In genomic region chr9:97501177-97501971, GRCh38 we compare ENCODE assay signal across 8 cellular contexts. TPM values are rescaled to one million over a fixed set of nuclear protein-coding genes. Genes with fewer than 3 reads are reported as not detected.
A peak's percentile ranks its signal among the peaks of the same experiment; 100 is the strongest.
DNase-seq lines count a peak whose midpoint lies in the region; TF ChIP-seq lines count a peak whose summit lies in the region.

TSS of gene TMOD1 (plus strand) at chr9:97501666. CDS start at chr9:97524189, 22,523 bp downstream.

- peak within 1 kb of the TSS; percentile 69 for H3K4me3 Mint-ChIP-seq in T-helper 2 cell treated with Interferon-gamma antibody and Interleukin-4, amounts not matched to agents 5 μg/mL and 100 μg/mL, for 36 hours

- H3K4me1 Mint-ChIP-seq in T-helper 2 cell treated with Interferon-gamma antibody and Interleukin-4, amounts not matched to agents 5 μg/mL and 100 μg/mL, for 36 hours (ENCODE audit: low read depth) = peaks cover 13% of the 10 kb centered on the region

- no peak within 1 kb of the TSS for H3K27ac Mint-ChIP-seq in T-helper 2 cell treated with Interferon-gamma antibody and Interleukin-4, amounts not matched to agents 5 μg/mL and 100 μg/mL, for 36 hours

- H3K36me3 Mint-ChIP-seq in T-helper 2 cell treated with Interferon-gamma antibody and Interleukin-4, amounts not matched to agents 5 μg/mL and 100 μg/mL, for 36 hours (ENCODE audit: low read depth) = no peaks in the 10 kb centered on the region

- peaks cover 55% of the 10 kb centered on the region for H3K27me3 Mint-ChIP-seq in T-helper 2 cell treated with Interferon-gamma antibody and Interleukin-4, amounts not matched to agents 5 μg/mL and 100 μg/mL, for 36 hours (ENCODE audit: low read depth)

- TF ChIP-seq CTCF in cardiac fibroblast (IDR thresholded peaks at IDR 0.05; ENCODE audit: low read depth, low read length) = no peak
- no peak for TF ChIP-seq CTCF in kidney epithelial cell (IDR thresholded peaks at IDR 0.05; ENCODE audit: insufficient read depth, low read length, poor library complexity, severe bottlenecking)

- H3K4me3 ChIP-seq in MG63 (peak within 1 kb of the TSS; percentile 51), cardiac fibroblast (replicated peaks in 1 of 2; ENCODE audit: low read depth in 2 of 2, low read length in 2 of 2) (peak within 1 kb of the TSS; percentile 43 to 50), kidney epithelial cell (ENCODE audit: low read depth, low read length) (peak within 1 kb of the TSS; percentile 45)

- H3K36me3 ChIP-seq in MG63 (no peaks in the 10 kb centered on the region), kidney epithelial cell (ENCODE audit: control insufficient read depth, insufficient read depth, low read length) (no peaks in the 10 kb centered on the region)

- no peaks in the 10 kb centered on the region for H3K9me3 Mint-ChIP-seq in T-helper 2 cell treated with Interferon-gamma antibody and Interleukin-4, amounts not matched to agents 5 μg/mL and 100 μg/mL, for 36 hours

- DNase-seq in GM03348 (ENCODE audit: low spot score) (peak; percentile 94), H4 (ENCODE audit: low spot score) (peak; percentile 34), MG63 (peak; percentile 66), cardiac fibroblast (ENCODE audit: low read depth in 2 of 2) (peak; percentile 25 to 34), kidney epithelial cell (ENCODE audit: low read depth) (no peak), dedifferentiated amniotic fluid mesenchymal stem cell (ENCODE audit: extremely low spot score) (no peak)
- peak; percentile 30 for DNase-seq in T-helper 2 cell treated with Interferon-gamma antibody and Interleukin-4, amounts not matched to agents 5 μg/mL and 100 μg/mL, for 36 hours (ENCODE audit: low spot score)
- DNase-seq in stimulated activated CD4-positive, alpha-beta T cell treated with anti-CD3 and anti-CD28 coated beads, Interleukin-15, amount 100 ng/mL, for 24 hours = peak; percentile 66

- no peaks in the 10 kb centered on the region; the same call in none of the 2 replicates for H3K9me3 ChIP-seq in MG63

- H3K27me3 ChIP-seq in MG63 (peaks cover 27% of the 10 kb centered on the region), kidney epithelial cell (ENCODE audit: control insufficient read depth, insufficient read depth, low read length) (peaks cover 34% of the 10 kb centered on the region)

RNA-seq across cellular contexts. Expression of gene TMOD1, which starts in this region (rescaled TPM):
- total RNA-seq in H4 (2014; rRNA removed; shearing (Covaris generic)) = 1.3 and 1.8 TPM in 2 replicates
- total RNA-seq in MG63 (2014; rRNA removed; shearing (Covaris generic); ENCODE audit: low replicate concordance) = 0.47 TPM in 1 of 2 replicates, not detected in the other
- total RNA-seq in kidney epithelial cell = 0.08 and 0.14 TPM in 2 replicates

Comparison
In these comparisons a context has a peak if more than half of its experiments do, and no peak if none do; other contexts are left out.
1. Peak in DNase-seq and H3K4me3 ChIP-seq in MG63; RNA of the gene not detected or under 1 TPM.
2. DNase-seq: peak in GM03348 (single experiment), H4 (single experiment), T-helper 2 cell treated with Interferon-gamma antibody and Interleukin-4, amounts not matched to agents 5 μg/mL and 100 μg/mL, for 36 hours (single experiment), cardiac fibroblast (2 of 2) and stimulated activated CD4-positive, alpha-beta T cell treated with anti-CD3 and anti-CD28 coated beads, Interleukin-15, amount 100 ng/mL, for 24 hours (single experiment); none in kidney epithelial cell (single experiment) and dedifferentiated amniotic fluid mesenchymal stem cell (single experiment).
3. Peak in every context shown above with its lines, with median percentiles within 50 percentile points of each other: H3K4me3 ChIP-seq.